ENCODE assay signal across 10 cellular contexts in the genomic region with DNA sequence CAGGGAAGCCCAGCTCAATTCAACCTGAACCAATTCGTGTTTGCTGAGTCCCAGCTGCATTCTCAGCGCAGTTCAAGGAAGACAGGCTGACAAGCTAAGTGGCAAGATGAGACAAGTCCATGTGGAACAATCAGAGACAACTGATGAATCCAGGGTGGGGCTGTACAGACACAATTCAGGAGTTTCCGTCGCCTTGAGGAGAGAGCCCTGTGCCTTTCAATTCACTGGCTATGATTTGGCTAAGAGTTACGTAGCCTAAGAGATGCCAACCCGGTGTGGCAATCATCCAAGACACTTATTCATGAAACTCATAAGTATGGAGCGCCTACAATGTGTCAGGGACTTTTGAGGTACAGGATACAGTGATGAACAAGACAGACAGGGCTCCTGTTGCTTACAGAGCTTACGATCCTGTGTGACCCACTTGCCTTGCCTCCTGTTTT. TPM values are rescaled to one million over a fixed set of nuclear protein-coding genes. Genes with fewer than 3 reads are reported as not detected.
A peak's percentile ranks its signal among the peaks of the same experiment; 100 is the strongest.
DNase-seq lines count a peak whose midpoint lies in the region; ATAC-seq and TF ChIP-seq lines count a peak whose summit lies in the region.
"Had no signal": no experiment of that assay in that cellular context is flagged by ENCODE, and none has a peak within 500 bp of the region (broad histone marks: within the 10 kb centered on the region; RNA-seq: fewer than 3 reads in every experiment).

No MANE protein-coding gene starts in this region.

- H3K27me3 Mint-ChIP-seq in activated CD4-positive, alpha-beta memory T cell treated with anti-CD3 and anti-CD28 coated beads for 36 hours: no peaks in the 10 kb centered on the region
- no peaks in the 10 kb centered on the region for H3K27me3 Mint-ChIP-seq in stimulated activated naive B cell treated with anti-CD40 and anti-IgM and Interleukin-4, amounts not matched to agents 10 μg/mL and 1 μg/mL and 100 μg/mL, for 72 hours

- no peaks in the 10 kb centered on the region for H3K36me3 ChIP-seq in WERI-Rb-1

- H3K27me3 ChIP-seq in WERI-Rb-1 (ENCODE audit: insufficient read depth, low read depth, severe bottlenecking): no peaks in the 10 kb centered on the region

- POLR2A ChIA-PET in activated CD4-positive, alpha-beta memory T cell treated with anti-CD3 and anti-CD28 coated beads for 36 hours (lab: Charles Lee): interaction anchor here (0.7 to 2.5 kb wide), 12 partner anchors 9 to 368 kb away, joined by 3 to 52 read pairs (median 8); a partner anchor contains a TSS

- DNase-seq in DMS79 treated with DMSO at 0.1 percent for 48 hours (lab: John Stamatoyannopoulos, UW): peak; percentile 46
- no peak for DNase-seq in DMS79 (lab: John Stamatoyannopoulos, UW)
- DNase-seq in activated CD4-positive, alpha-beta memory T cell treated with anti-CD3 and anti-CD28 coated beads for 36 hours: peak; percentile 66
- DNase-seq in stimulated activated naive B cell treated with anti-CD40 and anti-IgM and Interleukin-4, amounts not matched to agents 10 μg/mL and 1 μg/mL and 100 μg/mL, for 72 hours: no peak
- DNase-seq in amygdala (lab: John Stamatoyannopoulos, UW): no peak
- DNase-seq in caudate nucleus (lab: John Stamatoyannopoulos, UW): no peak
- no peak for DNase-seq in WERI-Rb-1
- DNase-seq: nucleus accumbens had no signal

- no peak overlapping the region for H3K27ac ChIP-seq in caudate nucleus (ENCODE audit: low read depth, low read length)
- H3K27ac ChIP-seq in WERI-Rb-1: no peak overlapping the region
- H3K27ac ChIP-seq: 22Rv1 had no signal

- no peaks in the 10 kb centered on the region for H3K9me3 Mint-ChIP-seq in activated CD4-positive, alpha-beta memory T cell treated with anti-CD3 and anti-CD28 coated beads for 36 hours
- H3K9me3 Mint-ChIP-seq in stimulated activated naive B cell treated with anti-CD40 and anti-IgM and Interleukin-4, amounts not matched to agents 10 μg/mL and 1 μg/mL and 100 μg/mL, for 72 hours: peaks cover 5 to 8% of the 10 kb centered on the region in 2 donors

- no peak overlapping the region for H3K4me3 ChIP-seq in WERI-Rb-1 (ENCODE audit: low read depth, low read length)

- intact Hi-C loops in activated CD4-positive, alpha-beta memory T cell treated with anti-CD3 and anti-CD28 coated beads for 36 hours (cut with micrococcal nuclease): loop anchor here (1.0 to 10.0 kb wide), 3 partner anchors 62 to 796 kb away; a partner anchor contains a TSS

- H3K4me3 Mint-ChIP-seq in activated CD4-positive, alpha-beta memory T cell treated with anti-CD3 and anti-CD28 coated beads for 36 hours: peak overlapping the region; percentile 50
- peak overlapping the region; percentile 74 to 76 for H3K4me3 Mint-ChIP-seq in stimulated activated naive B cell treated with anti-CD40 and anti-IgM and Interleukin-4, amounts not matched to agents 10 μg/mL and 1 μg/mL and 100 μg/mL, for 72 hours

- peaks cover 96% of the 10 kb centered on the region for H3K4me1 Mint-ChIP-seq in activated CD4-positive, alpha-beta memory T cell treated with anti-CD3 and anti-CD28 coated beads for 36 hours (ENCODE audit: low read depth)
- H3K4me1 Mint-ChIP-seq in stimulated activated naive B cell treated with anti-CD40 and anti-IgM and Interleukin-4, amounts not matched to agents 10 μg/mL and 1 μg/mL and 100 μg/mL, for 72 hours: peaks cover 51 to 89% of the 10 kb centered on the region in 2 donors

- peak; percentile 22 for ATAC-seq in HG03342 (IDR thresholded peaks at IDR 0.05; ENCODE audit: unreplicated experiment)
- peak; percentile 41 to 44 for ATAC-seq in stimulated activated naive B cell treated with anti-CD40 and anti-IgM and Interleukin-4, amounts not matched to agents 10 μg/mL and 1 μg/mL and 100 μg/mL, for 72 hours (replicated peaks)

- CTCF ChIA-PET in activated CD4-positive, alpha-beta memory T cell treated with anti-CD3 and anti-CD28 coated beads for 36 hours (lab: Charles Lee): interaction anchor here (0.8 to 1.8 kb wide), 6 partner anchors 15 to 403 kb away, joined by 3 to 8 read pairs (median 4); a partner anchor contains a TSS

- H3K9me3 ChIP-seq in WERI-Rb-1 (ENCODE audit: severe bottlenecking): no peaks in the 10 kb centered on the region

- H3K27ac Mint-ChIP-seq in activated CD4-positive, alpha-beta memory T cell treated with anti-CD3 and anti-CD28 coated beads for 36 hours: peak overlapping the region; percentile 92
- H3K27ac Mint-ChIP-seq in stimulated activated naive B cell treated with anti-CD40 and anti-IgM and Interleukin-4, amounts not matched to agents 10 μg/mL and 1 μg/mL and 100 μg/mL, for 72 hours: peak overlapping the region; percentile 99

- H3K36me3 Mint-ChIP-seq in activated CD4-positive, alpha-beta memory T cell treated with anti-CD3 and anti-CD28 coated beads for 36 hours: peaks cover 41% of the 10 kb centered on the region
- peaks cover 17 to 19% of the 10 kb centered on the region in 2 donors for H3K36me3 Mint-ChIP-seq in stimulated activated naive B cell treated with anti-CD40 and anti-IgM and Interleukin-4, amounts not matched to agents 10 μg/mL and 1 μg/mL and 100 μg/mL, for 72 hours

- no peak for TF ChIP-seq CTCF in WERI-Rb-1 (IDR thresholded peaks at IDR 0.05; ENCODE audit: low read depth, low read length)

RNA-seq across cellular contexts. Expression of a gene that starts 15.5 kb away (rescaled TPM):
- total RNA-seq in activated CD4-positive, alpha-beta memory T cell treated with anti-CD3 and anti-CD28 coated beads for 36 hours: 100 to 1,000 TPM; 609 to 610 TPM

Comparison
In these comparisons a context has a peak if more than half of its experiments do, and no peak if none do; other contexts are left out.
1. DNase-seq: peak in DMS79 treated with DMSO at 0.1 percent for 48 hours (single experiment) and activated CD4-positive, alpha-beta memory T cell treated with anti-CD3 and anti-CD28 coated beads for 36 hours (single experiment); none in DMS79 (single experiment), stimulated activated naive B cell treated with anti-CD40 and anti-IgM and Interleukin-4, amounts not matched to agents 10 μg/mL and 1 μg/mL and 100 μg/mL, for 72 hours (single experiment), amygdala (0 of 56), caudate nucleus (0 of 61) and WERI-Rb-1 (single experiment).